1 cellular context compared by ENCODE assay signal in the genomic region with DNA sequence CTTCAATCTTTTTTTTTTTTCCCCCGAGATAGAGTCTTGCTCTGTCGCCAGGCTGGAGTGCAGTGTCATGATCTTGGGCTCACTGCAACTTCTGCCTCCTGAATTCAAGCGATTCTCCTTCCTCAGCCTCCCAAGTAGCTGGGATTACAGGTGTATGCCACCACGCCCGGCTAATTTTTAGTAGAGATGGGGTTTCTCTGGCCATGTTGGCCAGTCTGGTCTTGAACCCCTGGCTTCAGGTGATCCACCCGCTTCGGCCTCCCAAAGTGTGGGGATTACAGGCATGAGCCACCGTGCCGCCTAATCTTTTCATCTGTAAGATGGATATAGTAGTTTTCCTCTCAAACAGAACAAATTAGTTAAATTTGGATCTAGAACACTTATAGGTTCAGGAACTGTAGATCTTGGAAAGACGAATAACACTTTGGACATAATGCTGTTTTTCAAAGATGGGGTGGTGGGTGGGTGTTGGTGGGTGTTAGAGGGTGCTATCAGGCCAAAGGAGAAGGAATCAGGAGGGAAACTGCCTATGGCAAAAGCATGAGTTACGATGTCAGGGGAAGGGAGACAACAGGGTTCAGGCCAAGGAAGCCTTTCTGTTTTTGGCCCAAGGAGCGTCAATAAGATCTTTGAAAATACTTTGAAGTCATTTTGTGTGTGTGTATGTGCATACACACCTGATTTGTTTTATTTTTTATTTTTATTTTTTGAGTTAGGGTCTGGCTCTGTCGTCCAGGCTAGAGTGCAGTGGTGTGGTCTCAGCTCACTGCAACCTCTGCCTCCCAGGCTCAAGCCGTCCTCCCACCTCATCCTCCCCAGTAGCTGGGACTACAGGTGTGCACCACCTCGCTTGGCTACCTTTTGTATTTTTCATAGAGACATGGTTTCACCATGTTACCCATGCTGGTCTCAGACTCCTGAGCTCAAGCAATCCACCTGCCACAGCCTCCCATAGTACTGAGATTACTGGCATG.
TF ChIP-seq lines count a peak whose summit lies in the region.

No MANE protein-coding gene starts in this region.

TF ChIP-seq in K562, 482 proteins besides CTCF, POLR2A, EP300 and RAD21:
- TF ChIP-seq EGR1 (conservative IDR thresholded peaks at IDR 0.05) (0 out of 2 replicates have a peak, but pooled peaks have one; percentile 8), PTRF (tag; IDR thresholded peaks at IDR 0.05) (no peak), CBFA2T2 (conservative IDR thresholded peaks at IDR 0.05) (no peak), BDP1 (IDR thresholded peaks at IDR 0.05; ENCODE audit: insufficient read depth, insufficient read length) (no peak), HNRNPUL1 (IDR thresholded peaks at IDR 0.05; ENCODE audit: low read length) (0 out of 2 replicates have a peak, but pooled peaks have one; percentile 38), TARDBP (IDR thresholded peaks at IDR 0.05) (no peak), POLR2AphosphoS2 (IDR thresholded peaks at IDR 0.05; ENCODE audit: low read length) (peak; percentile 74), GTF2E2 (tag; IDR thresholded peaks at IDR 0.05) (no peak), NFRKB (IDR thresholded peaks at IDR 0.05; ENCODE audit: low read depth) (no peak), ZNF121 (CRISPR knock-in tag; conservative IDR thresholded peaks at IDR 0.05) (peak; percentile 62), KDM1A (IDR thresholded peaks at IDR 0.05) (no peak), DDX20 (tag; IDR thresholded peaks at IDR 0.05; ENCODE audit: low read depth) (no peak), ARID1B (IDR thresholded peaks at IDR 0.05) (no peak), POLR2G (IDR thresholded peaks at IDR 0.05; ENCODE audit: low read depth, low read length) (peak; percentile 47; the same call in 1 of the 2 replicates), MCM5 (IDR thresholded peaks at IDR 0.05; ENCODE audit: low read depth) (no peak), ZNF212 (CRISPR knock-in tag; IDR thresholded peaks at IDR 0.05) (no peak), POLR2B (IDR thresholded peaks at IDR 0.05; ENCODE audit: low read depth, partially characterized antibody) (peak; percentile 56), SUPT5H (IDR thresholded peaks at IDR 0.05) (peak; percentile 68), POLR2AphosphoS5 (IDR thresholded peaks at IDR 0.05; ENCODE audit: control insufficient read depth, insufficient read depth, low read depth, low read length) (peak; percentile 11; the same call in 1 of the 2 replicates), ZKSCAN1 (IDR thresholded peaks at IDR 0.05; ENCODE audit: low read depth, low read length) (no peak)
- TF ChIP-seq, protein P1, sequence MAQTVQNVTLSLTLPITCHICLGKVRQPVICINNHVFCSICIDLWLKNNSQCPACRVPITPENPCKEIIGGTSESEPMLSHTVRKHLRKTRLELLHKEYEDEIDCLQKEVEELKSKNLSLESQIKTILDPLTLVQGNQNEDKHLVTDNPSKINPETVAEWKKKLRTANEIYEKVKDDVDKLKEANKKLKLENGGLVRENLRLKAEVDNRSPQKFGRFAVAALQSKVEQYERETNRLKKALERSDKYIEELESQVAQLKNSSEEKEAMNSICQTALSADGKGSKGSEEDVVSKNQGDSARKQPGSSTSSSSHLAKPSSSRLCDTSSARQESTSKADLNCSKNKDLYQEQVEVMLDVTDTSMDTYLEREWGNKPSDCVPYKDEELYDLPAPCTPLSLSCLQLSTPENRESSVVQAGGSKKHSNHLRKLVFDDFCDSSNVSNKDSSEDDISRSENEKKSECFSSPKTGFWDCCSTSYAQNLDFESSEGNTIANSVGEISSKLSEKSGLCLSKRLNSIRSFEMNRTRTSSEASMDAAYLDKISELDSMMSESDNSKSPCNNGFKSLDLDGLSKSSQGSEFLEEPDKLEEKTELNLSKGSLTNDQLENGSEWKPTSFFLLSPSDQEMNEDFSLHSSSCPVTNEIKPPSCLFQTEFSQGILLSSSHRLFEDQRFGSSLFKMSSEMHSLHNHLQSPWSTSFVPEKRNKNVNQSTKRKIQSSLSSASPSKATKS (CRISPR knock-in tag; IDR thresholded peaks at IDR 0.05), result no peak
- TF ChIP-seq, protein P2, sequence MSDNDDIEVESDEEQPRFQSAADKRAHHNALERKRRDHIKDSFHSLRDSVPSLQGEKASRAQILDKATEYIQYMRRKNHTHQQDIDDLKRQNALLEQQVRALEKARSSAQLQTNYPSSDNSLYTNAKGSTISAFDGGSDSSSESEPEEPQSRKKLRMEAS (CRISPR knock-in tag; IDR thresholded peaks at IDR 0.05), result no peak
